ENCODE assay signal across 15 cellular contexts in the genomic region with DNA sequence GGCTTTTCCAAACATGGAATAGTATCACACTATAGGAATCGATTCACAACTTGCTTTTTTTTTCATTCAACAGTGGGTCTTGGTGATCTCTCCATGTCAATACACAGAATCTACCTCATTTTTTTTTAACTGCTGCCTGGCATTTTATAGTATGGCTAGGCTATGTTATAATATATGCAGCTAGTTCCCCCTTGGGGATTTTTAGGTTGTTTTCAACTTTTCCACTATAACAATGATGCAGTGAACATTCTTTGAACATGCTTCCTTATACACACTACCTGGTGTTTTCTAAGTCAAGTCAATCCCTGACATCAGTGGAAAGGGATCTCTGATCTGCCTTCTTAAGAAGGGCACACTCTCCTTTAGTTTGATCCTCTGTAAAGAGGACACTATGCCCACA.
"Had no signal": no experiment of that assay in that cellular context is flagged by ENCODE, and none has a peak within 500 bp of the region (broad histone marks: within the 10 kb centered on the region; RNA-seq: fewer than 3 reads in every experiment).

No MANE protein-coding gene starts in this region.

- H3K4me3 Mint-ChIP-seq: activated naive CD8-positive, alpha-beta T cell; effector memory CD8-positive, alpha-beta T cell; natural killer cell treated with Interleukin-12 subunit alpha and Interleukin-12 subunit beta and Interleukin-15 and Interleukin-18, amount 100 ng/mL, for 72 hours had no signal

- H3K36me3 Mint-ChIP-seq: natural killer cell treated with Interleukin-12 subunit alpha and Interleukin-12 subunit beta and Interleukin-15 and Interleukin-18, amount 100 ng/mL, for 72 hours had no signal

- H3K9me3 Mint-ChIP-seq: effector memory CD8-positive, alpha-beta T cell; natural killer cell treated with Interleukin-12 subunit alpha and Interleukin-12 subunit beta and Interleukin-15 and Interleukin-18, amount 100 ng/mL, for 72 hours had no signal

- ATAC-seq: effector memory CD8-positive, alpha-beta T cell; left cardiac atrium; natural killer cell treated with Interleukin-12 subunit alpha and Interleukin-12 subunit beta and Interleukin-15 and Interleukin-18, amount 100 ng/mL, for 72 hours had no signal

- H3K9me3 ChIP-seq: neutrophil, tibial nerve, uterus had no signal

- H3K27ac ChIP-seq: neutrophil, uterus had no signal

- DNase-seq: activated CD4-positive, alpha-beta T cell treated with anti-CD3 and anti-CD28 coated beads, Interleukin-2, amount 50 U/mL, for 4 hours; activated CD4-positive, CD25-positive, alpha-beta regulatory T cell treated with anti-CD3 and anti-CD28 coated beads, Interleukin-2, amount 50 U/mL, for 72 hours; activated gamma-delta T cell treated with Interleukin-2 at 50 U/mL for 16 hours; effector memory CD8-positive, alpha-beta T cell; foreskin fibroblast; hippocampal formation; left cardiac atrium; stimulated activated CD8-positive, alpha-beta memory T cell treated with anti-CD3 and anti-CD28 coated beads, Interleukin-4, amount 100 ng/mL, for 48 hours; stimulated activated naive CD4-positive, alpha-beta T cell treated with Interleukin-2 at 50 U/mL for 16 hours; uterus had no signal

- H3K27me3 ChIP-seq: neutrophil, tibial nerve, uterus had no signal

- FAIRE-seq: islet of Langerhans had no signal

- H3K36me3 ChIP-seq: tibial nerve, uterus had no signal

- H3K27ac Mint-ChIP-seq: activated naive CD8-positive, alpha-beta T cell; effector memory CD8-positive, alpha-beta T cell; natural killer cell treated with Interleukin-12 subunit alpha and Interleukin-12 subunit beta and Interleukin-15 and Interleukin-18, amount 100 ng/mL, for 72 hours had no signal

- H3K4me3 ChIP-seq: tibial nerve, uterus had no signal

- H3K27me3 Mint-ChIP-seq: activated naive CD8-positive, alpha-beta T cell; effector memory CD8-positive, alpha-beta T cell; natural killer cell treated with Interleukin-12 subunit alpha and Interleukin-12 subunit beta and Interleukin-15 and Interleukin-18, amount 100 ng/mL, for 72 hours had no signal
